Comparison of ENCODE assay signal across 8 cellular contexts in the genomic region with DNA sequence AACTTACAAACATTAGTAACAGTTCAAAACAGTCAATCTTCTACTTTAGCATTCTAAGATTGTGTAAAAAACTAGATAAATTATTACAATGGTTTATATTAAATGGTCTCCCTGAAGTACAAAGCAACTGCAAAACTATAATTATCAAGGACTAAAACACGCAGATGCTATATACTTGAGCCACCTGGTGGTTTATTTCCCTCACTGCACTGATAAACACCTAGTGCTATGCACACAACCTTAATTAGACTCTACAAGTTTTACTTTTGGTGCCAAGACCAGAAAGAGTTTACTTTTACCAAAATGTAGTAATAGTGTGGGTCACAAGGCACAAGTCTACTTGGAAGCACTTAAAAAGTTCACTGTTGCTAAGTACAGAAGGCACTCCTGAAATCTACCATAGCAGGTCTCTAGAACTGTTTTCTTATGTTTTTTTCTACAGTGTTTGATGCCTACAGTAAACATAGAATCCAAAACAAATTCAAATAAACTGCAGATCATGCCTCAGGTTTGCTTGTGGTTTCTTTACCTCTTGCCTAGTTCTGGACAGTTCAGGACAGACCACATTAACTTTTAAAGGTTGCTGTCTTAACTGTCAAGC. TPM values are rescaled to one million over a fixed set of nuclear protein-coding genes. Genes with fewer than 3 reads are reported as not detected.
DNase-seq lines count a peak whose midpoint lies in the region; ATAC-seq, FAIRE-seq and TF ChIP-seq lines count a peak whose summit lies in the region.

No MANE protein-coding gene starts in this region.

- peak; percentile 45 for ATAC-seq in HG02763 (IDR thresholded peaks at IDR 0.05; ENCODE audit: unreplicated experiment)
- no peak for ATAC-seq in HG02840 (IDR thresholded peaks at IDR 0.05; ENCODE audit: low FRiP score, unreplicated experiment)

- no peak overlapping the region for H3K27ac Mint-ChIP-seq in astrocyte (ENCODE audit: unreplicated experiment)

- H3K9me3 ChIP-seq in astrocyte (ENCODE audit: insufficient read depth, low read depth, low read length): no peaks in the 10 kb centered on the region

- no peak overlapping the region for H3K4me3 Mint-ChIP-seq in astrocyte (ENCODE audit: unreplicated experiment)

- no peaks in the 10 kb centered on the region for H3K27me3 Mint-ChIP-seq in astrocyte (ENCODE audit: low read depth, unreplicated experiment)

- H3K4me3 ChIP-seq in astrocyte (ENCODE audit: insufficient read depth, low read depth, low read length): no peak overlapping the region

- H3K9me3 Mint-ChIP-seq in astrocyte (ENCODE audit: unreplicated experiment): no peaks in the 10 kb centered on the region

- H3K79me2 ChIP-seq in astrocyte (ENCODE audit: insufficient read depth, low read length): no peaks in the 10 kb centered on the region

- H3K27ac ChIP-seq in astrocyte (ENCODE audit: low read depth, low read length): no peak overlapping the region

- no peaks in the 10 kb centered on the region for H3K36me3 Mint-ChIP-seq in astrocyte (ENCODE audit: low read depth, unreplicated experiment)

- H4K20me1 ChIP-seq in astrocyte (ENCODE audit: insufficient read depth, low read length): peaks cover 4% of the 10 kb centered on the region

- no peaks in the 10 kb centered on the region for H3K36me3 ChIP-seq in astrocyte (ENCODE audit: insufficient read depth, low read length)

- no peak overlapping the region for H2AFZ ChIP-seq in astrocyte (ENCODE audit: low read depth, low read length)

- H3K9ac ChIP-seq in astrocyte (ENCODE audit: low read length): no peak overlapping the region

- DNase-seq in NCI-H524 (lab: John Stamatoyannopoulos, UW) (peak; percentile 14 to 59), NCI-H524 treated with DMSO at 0.1 percent for 48 hours (lab: John Stamatoyannopoulos, UW) (no peak), NCI-H774 (lab: John Stamatoyannopoulos, UW) (peak; percentile 66), astrocyte (ENCODE audit: low read depth) (peak; percentile 35), hepatic stellate cell (ENCODE audit: low spot score) (peak; percentile 25)
- DNase-seq in stimulated activated CD8-positive, alpha-beta memory T cell treated with anti-CD3 and anti-CD28 coated beads, Interleukin-4, amount 100 ng/mL, for 48 hours: peak; percentile 29

- H3K4me2 ChIP-seq in astrocyte (ENCODE audit: low read length): no peak overlapping the region

- peaks cover 9% of the 10 kb centered on the region for H3K4me1 Mint-ChIP-seq in astrocyte (ENCODE audit: low read depth, unreplicated experiment)

- peak; percentile 76 for TF ChIP-seq CTCF in astrocyte (IDR thresholded peaks at IDR 0.05; ENCODE audit: insufficient read depth, low read depth, low read length)

- no peak for FAIRE-seq in astrocyte (lab: Jason Lieb, UNC)

- no peaks in the 10 kb centered on the region for H3K27me3 ChIP-seq in astrocyte (ENCODE audit: insufficient read depth, low read length)

- peaks cover 6% of the 10 kb centered on the region for H3K4me1 ChIP-seq in astrocyte (ENCODE audit: insufficient read depth, low read length)

RNA-seq across cellular contexts. Expression of a gene that starts 49.2 kb away (rescaled TPM):
- 9.4 and 12.3 TPM in 2 replicates for total RNA-seq in astrocyte
